ENCODE assay signal across 8 cellular contexts in the genomic region with DNA sequence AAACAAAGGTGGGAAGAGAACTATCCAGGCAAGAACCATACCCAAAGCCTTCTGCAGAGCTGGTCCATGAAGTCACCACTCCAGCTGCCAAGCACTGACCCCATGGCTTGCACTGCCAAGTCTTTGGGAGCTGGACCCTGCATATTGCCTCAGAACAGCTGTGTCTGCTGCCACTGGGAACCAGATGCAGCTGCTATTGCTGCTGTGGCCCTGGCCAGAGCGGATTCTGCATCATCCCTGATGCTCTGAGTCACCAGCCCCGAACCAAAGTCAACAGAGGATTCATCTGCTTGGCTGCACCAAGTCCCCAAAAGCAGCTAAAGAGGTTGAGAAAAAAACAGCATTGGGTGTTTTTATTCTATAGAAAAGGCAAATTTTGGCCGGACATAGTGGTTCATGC. TPM values are rescaled to one million over a fixed set of nuclear protein-coding genes. Genes with fewer than 3 reads are reported as not detected.
DNase-seq lines count a peak whose midpoint lies in the region; ATAC-seq and TF ChIP-seq lines count a peak whose summit lies in the region.
"Had no signal": no experiment of that assay in that cellular context is flagged by ENCODE, and none has a peak within 500 bp of the region (broad histone marks: within the 10 kb centered on the region; RNA-seq: fewer than 3 reads in every experiment).

No MANE protein-coding gene starts in this region.

- TF ChIP-seq CTCF in HFF-Myc (IDR thresholded peaks at IDR 0.05; ENCODE audit: low read depth, low read length, missing control alignments) (no peak), heart right ventricle (IDR thresholded peaks at IDR 0.05) (no peak), ascending aorta (IDR thresholded peaks at IDR 0.05) (no peak)

- peak; percentile 52 for DNase-seq in HFF-Myc (ENCODE audit: extremely low read depth, low read depth)
- DNase-seq in anterior cingulate cortex (lab: John Stamatoyannopoulos, UW) = peak in 33 of 58 donors; percentile 6 to 75 (median 34)
- DNase-seq in heart right ventricle = peak; percentile 19 to 43
- DNase-seq in smooth muscle cell of the brain vasculature (ENCODE audit: low read depth, low spot score) = peak; percentile 71
- DNase-seq in T-helper 9 cell = no peak
- no peak for DNase-seq in ascending aorta (ENCODE audit: low spot score in 2 of 2)

- H3K4me1 ChIP-seq in heart right ventricle = peaks cover 0 to 39% (median 9%) of the 10 kb centered on the region in 9 donors
- no peaks in the 10 kb centered on the region for H3K4me1 ChIP-seq in ascending aorta

- H3K27me3 ChIP-seq in heart right ventricle (no peaks in the 10 kb centered on the region), ascending aorta (no peaks in the 10 kb centered on the region)
- H3K27me3 ChIP-seq: upper lobe of left lung had no signal

- 80 to 87% methylated on average over 3 of the region's 3 CpGs for WGBS in heart right ventricle, 2 donors

- peak overlapping the region in 2 of 10 donors; percentile 2 to 19 for H3K27ac ChIP-seq in heart right ventricle
- H3K27ac ChIP-seq in ascending aorta = no peak overlapping the region
- H3K27ac ChIP-seq: upper lobe of left lung had no signal

- peak in 7 of 8 donors; percentile 55 to 93 (median 75) for ATAC-seq in heart right ventricle
- no peak for ATAC-seq in GM21529 (IDR thresholded peaks at IDR 0.05; ENCODE audit: unreplicated experiment)

- H3K9me3 ChIP-seq in heart right ventricle = no peaks in the 10 kb centered on the region
- H3K9me3 ChIP-seq in ascending aorta = no peaks in the 10 kb centered on the region
- H3K9me3 ChIP-seq: upper lobe of left lung had no signal

- no peak overlapping the region for H3K4me3 ChIP-seq in HFF-Myc (replicated peaks; ENCODE audit: low read depth, low read length)
- no peak overlapping the region for H3K4me3 ChIP-seq in heart right ventricle
- H3K4me3 ChIP-seq in ascending aorta = no peak overlapping the region
- H3K4me3 ChIP-seq: upper lobe of left lung had no signal

- intact Hi-C loops in heart right ventricle (cut with DNase I) = loop anchor here in 1 of 10 donors (10.0 kb wide), 1 partner anchor 79 kb away; the partner anchor contains the start of gene PTPN12
- intact Hi-C loops in ascending aorta (cut with DNase I) = no loop called here

- no peaks in the 10 kb centered on the region for H3K36me3 ChIP-seq in heart right ventricle
- H3K36me3 ChIP-seq in ascending aorta = no peaks in the 10 kb centered on the region
- H3K36me3 ChIP-seq: upper lobe of left lung had no signal

RNA-seq across cellular contexts. Expression of gene GSAP, which starts 39.2 kb away (rescaled TPM):
- total RNA-seq in heart right ventricle (10 to 100 TPM in 3 of 10 donors, 1 to 10 TPM in 7; 5.2 to 13.5 (median 7.9) TPM), ascending aorta (10.9 TPM)
- 10 to 100 TPM in 1 of 2 donors, 1 to 10 TPM in 1; 1.7 to 23.7 TPM for polyA plus RNA-seq in heart right ventricle

Comparison
In these comparisons a context has a peak if more than half of its experiments do, and no peak if none do; other contexts are left out.
1. DNase-seq: peak in HFF-Myc (single experiment), anterior cingulate cortex (33 of 58), heart right ventricle (2 of 2) and smooth muscle cell of the brain vasculature (single experiment); none in T-helper 9 cell (single experiment) and ascending aorta (0 of 2).